8 cellular contexts compared by ENCODE assay signal in genomic region chr20:675453-676314, GRCh38. TPM values are rescaled to one million over a fixed set of nuclear protein-coding genes. Genes with fewer than 3 reads are reported as not detected.
A peak's percentile ranks its signal among the peaks of the same experiment; 100 is the strongest.
DNase-seq lines count a peak whose midpoint lies in the region; ATAC-seq and TF ChIP-seq lines count a peak whose summit lies in the region.
"Had no signal": no experiment of that assay in that cellular context is flagged by ENCODE, and none has a peak within 500 bp of the region (broad histone marks: within the 10 kb centered on the region; RNA-seq: fewer than 3 reads in every experiment).

Gene SCRT2 (minus strand): TSS chr20:675802. CDS start chr20:675601, 201 bp downstream.

- H3K4me3 ChIP-seq in Panc1 (ENCODE audit: low read depth in 2 of 2, low read length in 2 of 2) (peak within 1 kb of the TSS; percentile 14 to 21; a peak in 3 of 4 replicates), tibial artery (peak within 1 kb of the TSS in 1 of 2 donors; percentile 0)

- BruUV-seq in Panc1 (replicated peaks; lab: Mats Ljungman, UMichigan): no TSS peak

- H3K23ac ChIP-seq in H9 (ENCODE audit: insufficient read length, low read depth, low read length): no peak within 1 kb of the TSS

- H3K56ac ChIP-seq in H9 (ENCODE audit: insufficient read length, low read depth, low read length): no peak within 1 kb of the TSS

- no peaks in the 10 kb centered on the region for H3K79me1 ChIP-seq in H9 (ENCODE audit: insufficient read depth, low read depth, low read length, poor library complexity, severe bottlenecking)

- no peak within 1 kb of the TSS for H4K5ac ChIP-seq in H9 (ENCODE audit: insufficient read length, low read depth, low read length)

- H3K27ac ChIP-seq in H9 (ENCODE audit: insufficient read length, low read depth, low read length): no peak within 1 kb of the TSS
- no peak within 1 kb of the TSS for H3K27ac ChIP-seq in Panc1 (ENCODE audit: low read length)
- H3K27ac ChIP-seq in tibial artery: no peak within 1 kb of the TSS
- H3K27ac ChIP-seq: epithelial cell of prostate had no signal

- H3K27ac Mint-ChIP-seq in H9 (no peak within 1 kb of the TSS), osteocyte (ENCODE audit: unreplicated experiment) (no peak within 1 kb of the TSS)

- H3K27me3 ChIP-seq in H9 (ENCODE audit: insufficient read depth, low read length) (peaks cover 5% of the 10 kb centered on the region), Panc1 (ENCODE audit: control insufficient read depth, insufficient read depth, low read length) (peaks cover 27% of the 10 kb centered on the region; the same call in 1 of the 2 replicates), tibial artery (peaks cover 0 to 78% of the 10 kb centered on the region in 2 donors)

- no peak within 1 kb of the TSS for H3K9ac ChIP-seq in H9 (ENCODE audit: extremely low read depth, insufficient read length, low read length)

- H3K4me1 Mint-ChIP-seq in H9 (peaks cover 17 to 40% of the 10 kb centered on the region in 2 experiments), osteocyte (ENCODE audit: unreplicated experiment) (peaks cover 7% of the 10 kb centered on the region)

- peak; percentile 73 for ATAC-seq in Panc1
- no peak for ATAC-seq in HG03097 (IDR thresholded peaks at IDR 0.05; ENCODE audit: low FRiP score, unreplicated experiment)

- H2AFZ ChIP-seq in H9 (ENCODE audit: low read length): no peak within 1 kb of the TSS

- H3K4me3 Mint-ChIP-seq in H9: peak within 1 kb of the TSS; percentile 64 to 84
- H3K4me3 Mint-ChIP-seq in osteocyte (ENCODE audit: unreplicated experiment): peak within 1 kb of the TSS; percentile 53

- H3K9me3 ChIP-seq in H9 (ENCODE audit: control insufficient read depth, low read depth, low read length) (no peaks in the 10 kb centered on the region), Panc1 (ENCODE audit: control insufficient read depth, insufficient read depth, low read depth, low read length) (no peaks in the 10 kb centered on the region), tibial artery (no peaks in the 10 kb centered on the region)

- H3K79me2 ChIP-seq in H9 (ENCODE audit: insufficient read depth, low read length): no peaks in the 10 kb centered on the region

- H3K18ac ChIP-seq in H9 (ENCODE audit: insufficient read length, low read depth, low read length): no peak within 1 kb of the TSS

- H3K4me1 ChIP-seq in H9 (ENCODE audit: insufficient read depth, low read length): no peaks in the 10 kb centered on the region
- H3K4me1 ChIP-seq in Panc1 (ENCODE audit: control insufficient read depth, insufficient read depth, low read length): peaks cover 5% of the 10 kb centered on the region
- H3K4me1 ChIP-seq in tibial artery: peaks cover 0 to 20% (median 16%) of the 10 kb centered on the region in 4 donors

- WGBS in H9 (ENCODE audit: extremely low coverage, insufficient read length, low lambda C conversion rate): no CpG with 5 or more reads among the region's 69 CpGs

- H3K4ac ChIP-seq in H9 (ENCODE audit: low read depth, low read length): no peak within 1 kb of the TSS

- no peaks in the 10 kb centered on the region for H4K20me1 ChIP-seq in H9 (ENCODE audit: control insufficient read depth, insufficient read depth, insufficient read length)

- no peak within 1 kb of the TSS for H4K8ac ChIP-seq in H9 (replicated peaks; ENCODE audit: insufficient read length, low read depth, low read length)

- H2BK15ac ChIP-seq in H9 (ENCODE audit: low read depth, low read length): no peak within 1 kb of the TSS; the same call in 1 of the 2 replicates

- no peak within 1 kb of the TSS for H2BK20ac ChIP-seq in H9 (ENCODE audit: low read depth, low read length, poor library complexity, severe bottlenecking)

- TF ChIP-seq CTCF in H9 (conservative IDR thresholded peaks at IDR 0.05) (no peak), Panc1 (IDR thresholded peaks at IDR 0.05) (no peak), osteocyte (IDR thresholded peaks at IDR 0.05) (no peak), tibial artery (IDR thresholded peaks at IDR 0.05) (no peak)

- intact Hi-C loops in Panc1 (cut with micrococcal nuclease; ENCODE audit: unreplicated experiment) (no loop called here), tibial artery (cut with DNase I; ENCODE audit: low total_unique reads) (no loop called here)

- POLR2A ChIA-PET in Panc1 (lab: Charles Lee): no interaction called here

- peaks cover 17% of the 10 kb centered on the region for H3K23me2 ChIP-seq in H9 (ENCODE audit: insufficient read length, low read depth, low read length, poor library complexity, severe bottlenecking)

- peak within 1 kb of the TSS; percentile 28 for H3K14ac ChIP-seq in H9 (ENCODE audit: insufficient read depth, low read length)

- H4K91ac ChIP-seq in H9 (ENCODE audit: insufficient read length, low read depth, low read length): no peak within 1 kb of the TSS

- H3K36me3 Mint-ChIP-seq in H9 (ENCODE audit: insufficient read depth in 1 of 3, low read depth in 3 of 3) (no peaks in the 10 kb centered on the region; a peak in 1 of 7 replicates), osteocyte (ENCODE audit: unreplicated experiment) (no peaks in the 10 kb centered on the region)

- DNase-seq in H9 (peak; percentile 81), Panc1 (ENCODE audit: low read depth, low spot score) (no peak), glomerular visceral epithelial cell (ENCODE audit: extremely low spot score) (peak; percentile 64), osteocyte (ENCODE audit: extremely low spot score, unreplicated experiment) (peak; percentile 94), tibial artery (peak; percentile 66 to 81)
- peak; percentile 61 for DNase-seq in activated naive CD4-positive, alpha-beta T cell treated with Interleukin-2 at 50 U/mL for 16 hours

- in situ Hi-C loops in Panc1 (cut with HindIII; ENCODE audit: low pct_unique_long_range_greater_than_20kb, low sequenced_read_pairs): no loop called here

- H2BK5ac ChIP-seq in H9 (ENCODE audit: insufficient read length, low read length): no peak within 1 kb of the TSS

- H2BK120ac ChIP-seq in H9 (ENCODE audit: low read depth, low read length, poor library complexity, severe bottlenecking): no peak within 1 kb of the TSS

- CTCF ChIA-PET in Panc1 (lab: Charles Lee): no interaction called here

- H3K9me3 Mint-ChIP-seq in H9: peaks cover 0 to 4% of the 10 kb centered on the region in 2 experiments; a peak in 1 of 5 replicates
- no peaks in the 10 kb centered on the region for H3K9me3 Mint-ChIP-seq in osteocyte (ENCODE audit: unreplicated experiment)

- no peak within 1 kb of the TSS for H3T11ph ChIP-seq in H9 (ENCODE audit: low read length)

- H3K36me3 ChIP-seq in Panc1 (ENCODE audit: control insufficient read depth, insufficient read depth, low read length) (no peaks in the 10 kb centered on the region), tibial artery (no peaks in the 10 kb centered on the region)

- H3K27me3 Mint-ChIP-seq in H9 (ENCODE audit: low read depth) (peaks cover 73% of the 10 kb centered on the region), osteocyte (ENCODE audit: unreplicated experiment) (peaks cover 36% of the 10 kb centered on the region)

- H3K4me2 ChIP-seq in H9 (ENCODE audit: insufficient read depth, insufficient read length, low read length): peak within 1 kb of the TSS; percentile 98

- H2BK12ac ChIP-seq in H9 (ENCODE audit: insufficient read length, low read depth, low read length): no peak within 1 kb of the TSS

- H2AK5ac ChIP-seq in H9 (ENCODE audit: insufficient read length, low read length): no peak within 1 kb of the TSS

RNA-seq across cellular contexts. Expression of gene SCRT2, which starts in this region (rescaled TPM):
- total RNA-seq in H9 (2021) (not detected in 2 replicates), Panc1 (2021; ENCODE audit: unreplicated experiment) (not detected), osteocyte (not detected in 2 replicates)
- polyA plus RNA-seq in Panc1 (2012; ENCODE audit: insufficient read length): not detected

Comparison
In these comparisons a context has a peak if more than half of its experiments do, and no peak if none do; other contexts are left out.
1. Peak in DNase-seq and H3K4me2 ChIP-seq in H9; RNA of the gene not detected or under 1 TPM.
2. Peak in ATAC-seq and H3K4me3 ChIP-seq in Panc1; RNA of the gene not detected or under 1 TPM.
3. Peak in DNase-seq in osteocyte; RNA of the gene not detected or under 1 TPM.